ENCODE assay signal across 2 cellular contexts in the genomic region with DNA sequence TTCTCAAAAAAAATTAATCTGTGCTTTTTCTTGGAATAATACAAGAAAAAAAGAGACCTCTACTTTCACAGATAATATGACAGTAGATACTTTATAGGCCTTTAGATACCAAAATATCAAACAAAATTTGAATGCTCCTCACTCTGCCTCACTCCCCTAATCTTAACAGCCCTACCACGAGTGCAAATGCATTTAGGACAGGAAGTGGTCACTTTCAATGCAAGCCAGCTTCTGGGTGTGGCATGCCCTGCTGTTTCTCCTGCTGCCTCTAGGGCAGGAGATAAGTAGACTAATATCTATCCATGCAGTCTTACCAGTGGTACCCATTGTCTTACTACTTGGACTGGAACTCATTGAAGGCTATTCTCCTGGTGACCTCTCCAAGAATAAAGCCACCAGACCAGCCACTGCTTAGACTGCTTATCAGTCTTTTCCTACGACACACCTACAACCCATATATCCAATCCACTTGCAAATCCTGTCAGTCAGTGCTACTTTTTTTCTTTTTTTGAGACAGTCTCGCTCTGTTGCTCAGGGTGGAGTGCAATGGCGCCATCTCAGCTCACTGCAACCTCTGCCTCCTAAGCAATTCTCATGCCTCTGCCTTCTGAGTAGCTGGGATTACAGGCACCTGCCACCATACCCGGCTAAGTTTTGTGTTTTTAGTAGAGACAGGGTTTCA.
TF ChIP-seq lines count a peak whose summit lies in the region.

No MANE protein-coding gene starts in this region.

TF ChIP-seq in IMR-90, 13 proteins besides CTCF, POLR2A, EP300 and RAD21 (continued from another document):
- TF ChIP-seq FOS (IDR thresholded peaks at IDR 0.05; ENCODE audit: low read depth, low read length), result no peak
- no peak for TF ChIP-seq NFE2L2 (IDR thresholded peaks at IDR 0.05; ENCODE audit: low read depth, low read length)
- TF ChIP-seq CHD1 (IDR thresholded peaks at IDR 0.05; ENCODE audit: low read depth, low read length), result no peak
- TF ChIP-seq, protein P1, sequence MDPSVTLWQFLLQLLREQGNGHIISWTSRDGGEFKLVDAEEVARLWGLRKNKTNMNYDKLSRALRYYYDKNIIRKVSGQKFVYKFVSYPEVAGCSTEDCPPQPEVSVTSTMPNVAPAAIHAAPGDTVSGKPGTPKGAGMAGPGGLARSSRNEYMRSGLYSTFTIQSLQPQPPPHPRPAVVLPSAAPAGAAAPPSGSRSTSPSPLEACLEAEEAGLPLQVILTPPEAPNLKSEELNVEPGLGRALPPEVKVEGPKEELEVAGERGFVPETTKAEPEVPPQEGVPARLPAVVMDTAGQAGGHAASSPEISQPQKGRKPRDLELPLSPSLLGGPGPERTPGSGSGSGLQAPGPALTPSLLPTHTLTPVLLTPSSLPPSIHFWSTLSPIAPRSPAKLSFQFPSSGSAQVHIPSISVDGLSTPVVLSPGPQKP (IDR thresholded peaks at IDR 0.05; ENCODE audit: borderline replicate concordance, low read depth, low read length), result no peak
- no peak for TF ChIP-seq USF2 (IDR thresholded peaks at IDR 0.05; ENCODE audit: low read depth, low read length)
- TF ChIP-seq BHLHE40 (IDR thresholded peaks at IDR 0.05; ENCODE audit: low read depth, low read length), result no peak
- no peak for TF ChIP-seq RFX5 (IDR thresholded peaks at IDR 0.05; ENCODE audit: low read depth, low read length)
- TF ChIP-seq MXI1 (IDR thresholded peaks at IDR 0.05; ENCODE audit: borderline replicate concordance, low read depth, low read length), result no peak
- TF ChIP-seq SMC3 (IDR thresholded peaks at IDR 0.05; ENCODE audit: low read depth, low read length), result no peak
- no peak for TF ChIP-seq RCOR1 (IDR thresholded peaks at IDR 0.05; ENCODE audit: insufficient replicate concordance, low read length)
- TF ChIP-seq MAZ (IDR thresholded peaks at IDR 0.05; ENCODE audit: borderline replicate concordance, low read depth, low read length), result no peak
- TF ChIP-seq MAFK (IDR thresholded peaks at IDR 0.05; ENCODE audit: low read depth, low read length), result no peak

TF ChIP-seq in WTC11, 78 proteins besides CTCF, POLR2A, EP300 and RAD21:
- TF ChIP-seq ZNF512 (CRISPR knock-in tag; IDR thresholded peaks at IDR 0.05; ENCODE audit: borderline replicate concordance), result no peak
- no peak for TF ChIP-seq ATF1 (CRISPR knock-in tag; IDR thresholded peaks at IDR 0.05)
- no peak for TF ChIP-seq SMAD3 (CRISPR knock-in tag; IDR thresholded peaks at IDR 0.05; ENCODE audit: borderline replicate concordance)
- TF ChIP-seq, protein P2, sequence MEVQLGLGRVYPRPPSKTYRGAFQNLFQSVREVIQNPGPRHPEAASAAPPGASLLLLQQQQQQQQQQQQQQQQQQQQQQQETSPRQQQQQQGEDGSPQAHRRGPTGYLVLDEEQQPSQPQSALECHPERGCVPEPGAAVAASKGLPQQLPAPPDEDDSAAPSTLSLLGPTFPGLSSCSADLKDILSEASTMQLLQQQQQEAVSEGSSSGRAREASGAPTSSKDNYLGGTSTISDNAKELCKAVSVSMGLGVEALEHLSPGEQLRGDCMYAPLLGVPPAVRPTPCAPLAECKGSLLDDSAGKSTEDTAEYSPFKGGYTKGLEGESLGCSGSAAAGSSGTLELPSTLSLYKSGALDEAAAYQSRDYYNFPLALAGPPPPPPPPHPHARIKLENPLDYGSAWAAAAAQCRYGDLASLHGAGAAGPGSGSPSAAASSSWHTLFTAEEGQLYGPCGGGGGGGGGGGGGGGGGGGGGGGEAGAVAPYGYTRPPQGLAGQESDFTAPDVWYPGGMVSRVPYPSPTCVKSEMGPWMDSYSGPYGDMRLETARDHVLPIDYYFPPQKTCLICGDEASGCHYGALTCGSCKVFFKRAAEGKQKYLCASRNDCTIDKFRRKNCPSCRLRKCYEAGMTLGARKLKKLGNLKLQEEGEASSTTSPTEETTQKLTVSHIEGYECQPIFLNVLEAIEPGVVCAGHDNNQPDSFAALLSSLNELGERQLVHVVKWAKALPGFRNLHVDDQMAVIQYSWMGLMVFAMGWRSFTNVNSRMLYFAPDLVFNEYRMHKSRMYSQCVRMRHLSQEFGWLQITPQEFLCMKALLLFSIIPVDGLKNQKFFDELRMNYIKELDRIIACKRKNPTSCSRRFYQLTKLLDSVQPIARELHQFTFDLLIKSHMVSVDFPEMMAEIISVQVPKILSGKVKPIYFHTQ (CRISPR knock-in tag; IDR thresholded peaks at IDR 0.05), result no peak
- TF ChIP-seq ERG (CRISPR knock-in tag; IDR thresholded peaks at IDR 0.05), result no peak
- no peak for TF ChIP-seq CREB1 (CRISPR knock-in tag; IDR thresholded peaks at IDR 0.05)
- TF ChIP-seq, protein P3, sequence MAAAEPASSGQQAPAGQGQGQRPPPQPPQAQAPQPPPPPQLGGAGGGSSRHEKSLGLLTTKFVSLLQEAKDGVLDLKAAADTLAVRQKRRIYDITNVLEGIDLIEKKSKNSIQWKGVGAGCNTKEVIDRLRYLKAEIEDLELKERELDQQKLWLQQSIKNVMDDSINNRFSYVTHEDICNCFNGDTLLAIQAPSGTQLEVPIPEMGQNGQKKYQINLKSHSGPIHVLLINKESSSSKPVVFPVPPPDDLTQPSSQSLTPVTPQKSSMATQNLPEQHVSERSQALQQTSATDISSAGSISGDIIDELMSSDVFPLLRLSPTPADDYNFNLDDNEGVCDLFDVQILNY (CRISPR knock-in tag; IDR thresholded peaks at IDR 0.05), result no peak
- no peak for TF ChIP-seq NR3C1 (CRISPR knock-in tag; conservative IDR thresholded peaks at IDR 0.05; ENCODE audit: low read depth)
- no peak for TF ChIP-seq ARID4B (CRISPR knock-in tag; IDR thresholded peaks at IDR 0.05; ENCODE audit: borderline replicate concordance)
- no peak for TF ChIP-seq ZMAT4 (CRISPR knock-in tag; IDR thresholded peaks at IDR 0.05)
- TF ChIP-seq CBFB (CRISPR knock-in tag; IDR thresholded peaks at IDR 0.05; ENCODE audit: low read depth), result no peak
- TF ChIP-seq ZNF263 (CRISPR knock-in tag; IDR thresholded peaks at IDR 0.05; ENCODE audit: low read depth), result no peak
- no peak for TF ChIP-seq ZNF232 (CRISPR knock-in tag; IDR thresholded peaks at IDR 0.05)
- TF ChIP-seq PREB (CRISPR knock-in tag; IDR thresholded peaks at IDR 0.05; ENCODE audit: borderline replicate concordance), result no peak
- TF ChIP-seq RORB (CRISPR knock-in tag; IDR thresholded peaks at IDR 0.05), result no peak
- TF ChIP-seq ZNF317 (CRISPR knock-in tag; IDR thresholded peaks at IDR 0.05; ENCODE audit: borderline replicate concordance, low read depth), result no peak
- no peak for TF ChIP-seq USF2 (CRISPR knock-in tag; IDR thresholded peaks at IDR 0.05)
- TF ChIP-seq TEAD1 (CRISPR knock-in tag; IDR thresholded peaks at IDR 0.05), result no peak
- no peak for TF ChIP-seq GTF2I (CRISPR knock-in tag; conservative IDR thresholded peaks at IDR 0.05)
